In the genomic region with DNA sequence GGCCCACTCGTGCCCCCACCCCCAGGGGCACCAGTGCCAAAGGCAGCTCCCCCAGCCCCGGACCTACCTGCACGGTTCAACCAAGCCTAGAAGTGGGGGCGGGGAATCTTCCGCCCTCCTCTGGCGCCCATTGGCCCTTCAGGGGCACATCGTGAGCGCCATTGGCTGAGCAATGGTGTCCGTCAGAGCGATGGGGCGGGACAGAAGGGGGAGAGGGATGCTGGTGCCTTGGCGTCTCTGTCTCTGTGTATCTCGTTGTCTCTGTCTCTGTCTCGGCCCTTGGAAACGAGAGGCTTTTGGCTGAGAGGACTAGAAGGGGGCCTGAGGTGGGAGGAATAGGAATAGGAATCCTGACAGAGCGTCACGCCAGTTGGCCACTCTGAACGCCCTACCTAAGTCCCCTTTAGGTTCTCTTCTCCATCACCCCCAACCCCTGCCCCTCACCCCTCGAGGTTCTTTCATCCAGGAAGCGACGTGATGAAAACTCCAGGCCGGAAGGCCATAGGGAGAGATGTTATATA, we compare ENCODE assay signal across 8 cellular contexts. TPM values are rescaled to one million over a fixed set of nuclear protein-coding genes. Genes with fewer than 3 reads are reported as not detected.
DNase-seq lines count a peak whose midpoint lies in the region; ATAC-seq, FAIRE-seq and TF ChIP-seq lines count a peak whose summit lies in the region.
"Not testable (repeated sequence)": the region's sequence is repeated elsewhere in the genome, so short reads cannot be mapped to it uniquely, and the experiment has no call there.

No MANE protein-coding gene starts in this region.

- POLR2A ChIA-PET in activated naive CD8-positive, alpha-beta T cell treated with anti-CD3 and anti-CD28 coated beads, Interleukin-2, amount 10 ng/mL, durations not matched to agents 7 days and 5 days (lab: Charles Lee) = not testable (repeated sequence)

- H3K27me3 Mint-ChIP-seq in activated naive CD8-positive, alpha-beta T cell treated with anti-CD3 and anti-CD28 coated beads, Interleukin-2, amount 10 ng/mL, durations not matched to agents 7 days and 5 days = not testable (repeated sequence)

- ATAC-seq in HG02642 (IDR thresholded peaks at IDR 0.05; ENCODE audit: poor library complexity, unreplicated experiment) (peak; percentile 99), pancreas (peak; percentile 99 to 100 (median 100))
- peak; percentile 100 for ATAC-seq in activated naive CD8-positive, alpha-beta T cell treated with anti-CD3 and anti-CD28 coated beads, Interleukin-2, amount 10 ng/mL, durations not matched to agents 7 days and 5 days (ENCODE audit: low read depth)

- H3K36me3 Mint-ChIP-seq in activated naive CD8-positive, alpha-beta T cell treated with anti-CD3 and anti-CD28 coated beads, Interleukin-2, amount 10 ng/mL, durations not matched to agents 7 days and 5 days = not testable (repeated sequence)

- H3K27me3 ChIP-seq in cardiac muscle cell, pancreas, tibial artery: not testable (repeated sequence)

- peak; percentile 94 for DNase-seq in NCI-H1105 treated with DMSO at 0.1 percent for 48 hours (lab: John Stamatoyannopoulos, UW)
- peak; percentile 68 for DNase-seq in SKM-1 treated with dmso at 0.1 percent for 144 hours (lab: John Stamatoyannopoulos, UW; ENCODE audit: unreplicated experiment)
- peak; percentile 98 for DNase-seq in activated naive CD8-positive, alpha-beta T cell treated with anti-CD3 and anti-CD28 coated beads, Interleukin-2, amount 10 ng/mL, durations not matched to agents 7 days and 5 days
- DNase-seq in cardiac muscle cell (ENCODE audit: low read depth in 1 of 2, low spot score in 1 of 2) = peak; percentile 92 to 96
- peak; percentile 91 to 98 (median 96) for DNase-seq in pancreas
- DNase-seq in tibial artery = peak; percentile 92 to 94

- peak; percentile 16 for TF ChIP-seq POLR2A in GM10847 (IDR thresholded peaks at IDR 0.05; ENCODE audit: extremely low read depth, insufficient read length)

- not testable (repeated sequence) for FAIRE-seq in pancreas (lab: Jason Lieb, UNC)

- H3K27ac Mint-ChIP-seq in activated naive CD8-positive, alpha-beta T cell treated with anti-CD3 and anti-CD28 coated beads, Interleukin-2, amount 10 ng/mL, durations not matched to agents 7 days and 5 days = peak overlapping the region; percentile 79

- not testable (repeated sequence) for H3K9me3 ChIP-seq in cardiac muscle cell (ENCODE audit: low read depth); pancreas; tibial artery

- H3K9me3 Mint-ChIP-seq in activated naive CD8-positive, alpha-beta T cell treated with anti-CD3 and anti-CD28 coated beads, Interleukin-2, amount 10 ng/mL, durations not matched to agents 7 days and 5 days = not testable (repeated sequence)

- H3K27ac ChIP-seq in cardiac muscle cell, pancreas: not testable (repeated sequence)
- H3K27ac ChIP-seq in tibial artery = peak overlapping the region; percentile 63

- H3K4me1 Mint-ChIP-seq in activated naive CD8-positive, alpha-beta T cell treated with anti-CD3 and anti-CD28 coated beads, Interleukin-2, amount 10 ng/mL, durations not matched to agents 7 days and 5 days = not testable (repeated sequence)

- not testable (repeated sequence) for H3K4me1 ChIP-seq in cardiac muscle cell (ENCODE audit: low read depth); pancreas; tibial artery

- H3K36me3 ChIP-seq in cardiac muscle cell, pancreas, tibial artery: not testable (repeated sequence)

- H3K4me3 Mint-ChIP-seq in activated naive CD8-positive, alpha-beta T cell treated with anti-CD3 and anti-CD28 coated beads, Interleukin-2, amount 10 ng/mL, durations not matched to agents 7 days and 5 days = peak overlapping the region; percentile 89

- intact Hi-C loops in pancreas (cut with DNase I); tibial artery (cut with DNase I; ENCODE audit: low total_unique reads): not testable (repeated sequence)

- not testable (repeated sequence) for TF ChIP-seq CTCF in cardiac muscle cell (IDR thresholded peaks at IDR 0.05; ENCODE audit: low read depth, low read length); pancreas (IDR thresholded peaks at IDR 0.05); tibial artery (IDR thresholded peaks at IDR 0.05)

- H3K4me3 ChIP-seq in cardiac muscle cell (peak overlapping the region; percentile 64), pancreas (peak overlapping the region; percentile 45 to 87 (median 54)), tibial artery (peak overlapping the region; percentile 76 to 81)

- WGBS in pancreas, 2 donors = 1% methylated on average over 10 to 21 of the region's 22 CpGs

RNA-seq across cellular contexts. Expression of a gene that starts 32.1 kb away (rescaled TPM):
- total RNA-seq in activated naive CD8-positive, alpha-beta T cell treated with anti-CD3 and anti-CD28 coated beads, Interleukin-2, amount 10 ng/mL, durations not matched to agents 7 days and 5 days = 100 to 1,000 TPM; 132 to 140 TPM
- total RNA-seq in cardiac muscle cell (69.4 and 109 TPM in 2 replicates), pancreas (10 to 100 TPM; 35.3 to 86.6 (median 48.9) TPM)
- polyA plus RNA-seq in cardiac muscle cell (52.6 and 61.2 TPM in 2 replicates), pancreas (10 to 100 TPM; 24.6 to 30.3 TPM)
